Comparison of ENCODE assay signal across 34 cellular contexts in the genomic region with DNA sequence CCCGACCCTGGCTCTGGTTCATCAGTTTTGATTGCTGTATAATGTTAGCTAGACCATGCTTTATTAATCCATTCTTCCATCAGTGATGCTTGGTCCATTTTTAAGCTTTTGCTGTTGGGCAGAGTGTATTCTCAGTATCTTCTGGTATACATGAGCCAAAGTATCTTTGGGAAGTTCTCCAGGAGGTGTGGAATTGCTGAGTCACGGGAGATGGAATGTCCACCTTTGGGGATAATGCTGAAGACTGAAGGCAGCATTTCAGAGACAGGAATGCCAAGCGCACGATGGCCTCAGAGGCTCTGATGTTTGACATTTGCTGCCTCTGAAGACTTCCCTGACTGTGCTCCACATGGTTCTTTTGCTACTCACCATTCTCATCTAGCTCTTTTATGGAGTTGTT.
A peak's percentile ranks its signal among the peaks of the same experiment; 100 is the strongest.
DNase-seq lines count a peak whose midpoint lies in the region; ATAC-seq, FAIRE-seq and TF ChIP-seq lines count a peak whose summit lies in the region.
"Had no signal": no experiment of that assay in that cellular context is flagged by ENCODE, and none has a peak within 500 bp of the region (broad histone marks: within the 10 kb centered on the region; RNA-seq: fewer than 3 reads in every experiment).

No MANE protein-coding gene starts in this region.

- H3K4me3 ChIP-seq in A549 (no peak overlapping the region), GM23248 (no peak overlapping the region), astrocyte (ENCODE audit: insufficient read depth, low read depth, low read length) (no peak overlapping the region)
- H3K4me3 ChIP-seq: BLaER1, cardiac muscle cell, colonic mucosa, PC-9, right atrium auricular region had no signal

- peaks cover 14% of the 10 kb centered on the region for H3K27me3 Mint-ChIP-seq in astrocyte (ENCODE audit: low read depth, unreplicated experiment)
- H3K27me3 Mint-ChIP-seq: activated CD8-positive, alpha-beta memory T cell treated with anti-CD3 and anti-CD28 coated beads, Interleukin-2, amount 10 ng/mL, durations not matched to agents 7 days and 5 days; T-helper 17 cell had no signal

- FAIRE-seq in A549 (lab: Jason Lieb, UNC) = no peak
- FAIRE-seq in astrocyte (lab: Jason Lieb, UNC) = no peak
- FAIRE-seq: GM12892, islet of Langerhans, TTC549 had no signal

- in situ Hi-C loops in GM23248 (cut with MboI) = no loop called here

- H3K36me3 Mint-ChIP-seq in astrocyte (ENCODE audit: low read depth, unreplicated experiment) = peaks cover 2% of the 10 kb centered on the region
- H3K36me3 Mint-ChIP-seq: activated CD8-positive, alpha-beta memory T cell treated with anti-CD3 and anti-CD28 coated beads, Interleukin-2, amount 10 ng/mL, durations not matched to agents 7 days and 5 days had no signal

- H3K9ac ChIP-seq in GM23248 (no peak overlapping the region), astrocyte (ENCODE audit: low read length) (no peak overlapping the region)
- H3K9ac ChIP-seq: BLaER1, SK-N-SH had no signal

- H3K79me2 ChIP-seq in GM23248 (ENCODE audit: insufficient read depth) (no peaks in the 10 kb centered on the region), astrocyte (ENCODE audit: insufficient read depth, low read length) (no peaks in the 10 kb centered on the region)

- DNase-seq in A549 (ENCODE audit: low read depth in 1 of 2, low spot score in 1 of 2) (no peak), GM23248 (peak; percentile 18), astrocyte (ENCODE audit: low read depth) (peak; percentile 47), kidney tubule cell (ENCODE audit: low spot score) (peak; percentile 45), occipital lobe (lab: John Stamatoyannopoulos, UW) (no peak), amniotic stem cell (lab: John Stamatoyannopoulos, UW) (no peak), SKM-1 treated with dmso at 0.1 percent for 144 hours (lab: John Stamatoyannopoulos, UW; ENCODE audit: unreplicated experiment) (no peak)
- DNase-seq: ACHN; activated CD4-positive, CD25-positive, alpha-beta regulatory T cell; activated CD8-positive, alpha-beta memory T cell treated with anti-CD3 and anti-CD28 coated beads, Interleukin-2, amount 10 ng/mL, durations not matched to agents 7 days and 5 days; activated naive CD4-positive, alpha-beta T cell treated with Interleukin-2 at 50 U/mL for 16 hours; activated T-cell treated with anti-CD3 and anti-CD28 coated beads, Interleukin-2, amount 50 U/mL, for 72 hours; colonic mucosa; DMS153; effector CD4-positive, alpha-beta T cell; left ventricle myocardium superior; NCI-H1092; NCI-H1694 treated with DMSO at 0.1 percent for 48 hours; NCI-H2171 treated with DMSO at 0.1 percent for 48 hours; NCI-H524 treated with DMSO at 0.1 percent for 48 hours; NK-92 treated with Interleukin-12 subunit alpha and Interleukin-12 subunit beta, amount 100 ng/mL, for 24 hours; PC-9; posterior cingulate gyrus; SK-N-SH; stimulated activated CD4-positive, alpha-beta T cell treated with anti-CD3 and anti-CD28 coated beads, Interleukin-1b, Interleukin-23, amount 100 ng/mL, for 48 hours; stimulated activated naive CD8-positive, alpha-beta T cell treated with anti-CD3 and anti-CD28 coated beads, Interleukin-15, Interleukin-2, amounts not matched to agents 100 U/mL and 50 U/mL, for 24 hours; T-helper 17 cell had no signal

- TF ChIP-seq POLR2A in A549 (IDR thresholded peaks at IDR 0.05; ENCODE audit: low read length) = no peak

- H3K27me3 ChIP-seq in GM23248 (replicated peaks; ENCODE audit: insufficient read depth) (peaks cover 3% of the 10 kb centered on the region; the same call in 1 of the 2 replicates), astrocyte (ENCODE audit: insufficient read depth, low read length) (no peaks in the 10 kb centered on the region)
- H3K27me3 ChIP-seq: BLaER1, cardiac muscle cell, colonic mucosa, right atrium auricular region had no signal

- H3K4me3 Mint-ChIP-seq in astrocyte (ENCODE audit: unreplicated experiment) = no peak overlapping the region
- H3K4me3 Mint-ChIP-seq: activated CD8-positive, alpha-beta memory T cell treated with anti-CD3 and anti-CD28 coated beads, Interleukin-2, amount 10 ng/mL, durations not matched to agents 7 days and 5 days; activated T-cell treated with anti-CD3 and anti-CD28 coated beads, Interleukin-2, amount 50 U/mL, for 72 hours; T-helper 17 cell had no signal

- POLR2A ChIA-PET in A549 (lab: Yijun Ruan, JAX) = no interaction called here

- peaks cover 3% of the 10 kb centered on the region for H3K4me1 Mint-ChIP-seq in astrocyte (ENCODE audit: low read depth, unreplicated experiment)
- H3K4me1 Mint-ChIP-seq: activated CD8-positive, alpha-beta memory T cell treated with anti-CD3 and anti-CD28 coated beads, Interleukin-2, amount 10 ng/mL, durations not matched to agents 7 days and 5 days; T-helper 17 cell had no signal

- CTCF ChIA-PET in A549 (lab: Yijun Ruan, JAX) = no interaction called here

- TF ChIP-seq RAD21 in A549 (conservative IDR thresholded peaks at IDR 0.05 in 1 of 2, IDR thresholded peaks at IDR 0.05 in 1 of 2) = no peak

- no peak for ATAC-seq in A549
- ATAC-seq: activated CD8-positive, alpha-beta memory T cell treated with anti-CD3 and anti-CD28 coated beads, Interleukin-2, amount 10 ng/mL, durations not matched to agents 7 days and 5 days; activated T-cell treated with anti-CD3 and anti-CD28 coated beads, Interleukin-2, amount 50 U/mL, for 72 hours; HCT116; left ventricle myocardium superior; stimulated activated naive CD8-positive, alpha-beta T cell treated with anti-CD3 and anti-CD28 coated beads, Interleukin-15, Interleukin-2, amounts not matched to agents 100 U/mL and 50 U/mL, for 24 hours; T-helper 17 cell had no signal

- H3K9me2 ChIP-seq in GM23248 (ENCODE audit: insufficient read depth) = no peaks in the 10 kb centered on the region
- H3K9me2 ChIP-seq: SK-N-SH had no signal

- H3K9me3 ChIP-seq in A549 (no peaks in the 10 kb centered on the region), GM23248 (ENCODE audit: low read depth) (no peaks in the 10 kb centered on the region), astrocyte (ENCODE audit: insufficient read depth, low read depth, low read length) (peaks cover 3% of the 10 kb centered on the region)
- H3K9me3 ChIP-seq: colonic mucosa, SK-N-SH had no signal

- no peaks in the 10 kb centered on the region for H3K9me3 Mint-ChIP-seq in astrocyte (ENCODE audit: unreplicated experiment)

- no peak overlapping the region for H3K27ac Mint-ChIP-seq in astrocyte (ENCODE audit: unreplicated experiment)
- H3K27ac Mint-ChIP-seq: activated CD8-positive, alpha-beta memory T cell treated with anti-CD3 and anti-CD28 coated beads, Interleukin-2, amount 10 ng/mL, durations not matched to agents 7 days and 5 days; activated T-cell treated with anti-CD3 and anti-CD28 coated beads, Interleukin-2, amount 50 U/mL, for 72 hours; T-helper 17 cell had no signal

- 0 out of 2 replicates have a peak, but pooled peaks cover 5% of the 10 kb centered on the region for H3F3A ChIP-seq in GM23248 (ENCODE audit: insufficient read depth)

- H3K36me3 ChIP-seq in GM23248 (ENCODE audit: low read depth) (no peaks in the 10 kb centered on the region), astrocyte (ENCODE audit: insufficient read depth, low read length) (no peaks in the 10 kb centered on the region)
- H3K36me3 ChIP-seq: BLaER1, cardiac muscle cell, colonic mucosa, right atrium auricular region had no signal

- H3K4me2 ChIP-seq in A549 = no peak overlapping the region
- no peak overlapping the region for H3K4me2 ChIP-seq in GM23248 (ENCODE audit: unreplicated experiment)
- H3K4me2 ChIP-seq in astrocyte (ENCODE audit: low read length) = no peak overlapping the region
- H3K4me2 ChIP-seq: BLaER1, PC-9, SK-N-SH had no signal

- H4K20me1 ChIP-seq in GM23248 (ENCODE audit: insufficient read depth) = no peaks in the 10 kb centered on the region
- no peaks in the 10 kb centered on the region for H4K20me1 ChIP-seq in astrocyte (ENCODE audit: insufficient read depth, low read length)
- H4K20me1 ChIP-seq: BLaER1 had no signal

- no peak overlapping the region for H3K27ac ChIP-seq in A549
- H3K27ac ChIP-seq in GM23248 = no peak overlapping the region
- no peak overlapping the region for H3K27ac ChIP-seq in astrocyte (ENCODE audit: low read depth, low read length)
- H3K27ac ChIP-seq: BLaER1, cardiac muscle cell, colonic mucosa, PC-9, right atrium auricular region had no signal

- TF ChIP-seq EP300 in A549 (IDR thresholded peaks at IDR 0.05) = no peak

- H2AFZ ChIP-seq in GM23248 (no peak overlapping the region), astrocyte (ENCODE audit: low read depth, low read length) (no peak overlapping the region)
- H2AFZ ChIP-seq: PC-9 had no signal

- no peaks in the 10 kb centered on the region for H3K4me1 ChIP-seq in A549
- no peaks in the 10 kb centered on the region for H3K4me1 ChIP-seq in GM23248 (ENCODE audit: insufficient read depth)
- no peaks in the 10 kb centered on the region for H3K4me1 ChIP-seq in astrocyte (ENCODE audit: insufficient read depth, low read length)
- H3K4me1 ChIP-seq: colonic mucosa, right atrium auricular region had no signal

- TF ChIP-seq CTCF in A549 (IDR thresholded peaks at IDR 0.05) (no peak), astrocyte (IDR thresholded peaks at IDR 0.05; ENCODE audit: insufficient read depth, low read depth, low read length) (no peak)

- WGBS in A549 (ENCODE audit: missing lambda C conversion rate) = 50% methylated on average over 4 of the region's 4 CpGs
- WGBS in GM23248 (ENCODE audit: low coverage in 1 of 2, low lambda C conversion rate in 2 of 2, missing lambda C conversion rate in 2 of 2), 2 experiments = 57 to 60% methylated on average over 4 of the region's 4 CpGs

TF ChIP-seq in A549, 52 proteins besides CTCF, POLR2A, EP300 and RAD21:
- TF ChIP-seq MAFK (IDR thresholded peaks at IDR 0.05; ENCODE audit: partially characterized antibody) (peak; percentile 27), ZC3H11A (IDR thresholded peaks at IDR 0.05) (no peak), NFE2L2 (conservative IDR thresholded peaks at IDR 0.05; ENCODE audit: low read length) (0 out of 2 replicates have a peak, but pooled peaks have one; percentile 40)

Comparison
In these comparisons a context has a peak if more than half of its experiments do, and no peak if none do; other contexts are left out.
1. DNase-seq: peak in GM23248 (single experiment), astrocyte (single experiment) and kidney tubule cell (single experiment); none in A549 (0 of 2), occipital lobe (single experiment), amniotic stem cell (single experiment) and SKM-1 treated with dmso at 0.1 percent for 144 hours (single experiment).